ENCODE assay signal across 18 cellular contexts in genomic region chr10:59729167-59729566, GRCh38. TPM values are rescaled to one million over a fixed set of nuclear protein-coding genes. Genes with fewer than 3 reads are reported as not detected.
"Had no signal": no experiment of that assay in that cellular context is flagged by ENCODE, and none has a peak within 500 bp of the region (broad histone marks: within the 10 kb centered on the region; RNA-seq: fewer than 3 reads in every experiment).

No MANE protein-coding gene starts in this region.

RNA-seq across cellular contexts. Expression of gene SLC16A9, which starts 19.5 kb away (rescaled TPM):
- total RNA-seq: endothelial cell of umbilical vein, lung microvascular endothelial cell had no signal

RNA-seq across cellular contexts. Expression of gene MRLN, which starts 24.1 kb away (rescaled TPM):
- total RNA-seq: dermis blood vessel endothelial cell, endothelial cell of umbilical vein, epithelial cell of proximal tubule, esophagus mucosa, esophagus squamous epithelium, glomerular endothelial cell, heart right ventricle, kidney epithelial cell, left cardiac atrium, left lung, left ventricle myocardium superior, lower leg skin, lower lobe of right lung, lung microvascular endothelial cell, mesenteric fat pad, mesothelial cell of epicardium, mucosa of descending colon had no signal
- polyA plus RNA-seq: endothelial cell of umbilical vein, heart right ventricle, keratinocyte had no signal
